ENCODE assay signal across 34 cellular contexts in the genomic region with DNA sequence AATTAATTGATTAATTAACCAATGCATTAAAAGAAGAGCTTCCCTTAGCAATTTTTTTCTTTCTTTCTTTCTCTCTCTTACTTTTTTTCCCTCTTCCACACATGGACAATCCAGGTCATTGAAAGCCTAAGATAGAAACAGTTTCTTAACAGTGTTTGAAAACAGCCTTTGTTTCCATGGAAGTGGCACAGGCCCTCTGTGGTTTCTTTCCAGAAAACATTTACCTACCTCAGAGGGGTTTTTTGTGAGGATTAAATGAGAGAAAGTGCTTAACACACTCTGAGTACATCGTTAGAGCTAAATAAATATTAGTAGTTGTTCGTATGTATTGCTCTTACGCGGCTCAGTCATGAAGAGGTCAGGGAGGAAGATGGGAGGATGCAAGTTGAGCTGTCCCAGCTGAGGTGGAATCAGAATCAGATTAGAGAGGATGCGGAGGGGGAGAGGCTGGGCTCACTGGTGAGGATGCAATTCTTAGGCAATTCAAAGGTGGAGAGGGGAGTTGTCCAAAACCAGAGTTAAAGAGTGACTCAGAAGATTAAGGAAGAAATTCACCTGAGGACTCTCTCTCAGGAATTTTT.
DNase-seq lines count a peak whose midpoint lies in the region; ATAC-seq and TF ChIP-seq lines count a peak whose summit lies in the region.
"Had no signal": no experiment of that assay in that cellular context is flagged by ENCODE, and none has a peak within 500 bp of the region (broad histone marks: within the 10 kb centered on the region; RNA-seq: fewer than 3 reads in every experiment).

No MANE protein-coding gene starts in this region.

- H3K9me3 ChIP-seq in HUES64 (ENCODE audit: insufficient read depth, low read depth, low read length) (peaks cover 7% of the 10 kb centered on the region; the same call in 1 of the 2 replicates), neuron (ENCODE audit: low read length) (peaks cover 6% of the 10 kb centered on the region)
- H3K9me3 ChIP-seq: body of pancreas, esophagus muscularis mucosa, gastrocnemius medialis had no signal

- no peaks in the 10 kb centered on the region for H3K36me3 Mint-ChIP-seq in stimulated activated effector memory CD8-positive, alpha-beta T cell treated with anti-CD3 and anti-CD28 coated beads, Interleukin-12 subunit alpha, Interleukin-12 subunit beta, amount 100 ng/mL, for 72 hours
- H3K36me3 Mint-ChIP-seq: IgD-negative memory B cell had no signal

- no peak overlapping the region for H3K4me3 Mint-ChIP-seq in stimulated activated effector memory CD8-positive, alpha-beta T cell treated with anti-CD3 and anti-CD28 coated beads, Interleukin-12 subunit alpha, Interleukin-12 subunit beta, amount 100 ng/mL, for 72 hours
- H3K4me3 Mint-ChIP-seq: activated naive CD8-positive, alpha-beta T cell treated with anti-CD3 and anti-CD28 coated beads, Interleukin-2, amount 50 U/mL, for 24 hours; activated T-cell treated with anti-CD3 and anti-CD28 coated beads, Interleukin-2, amount 50 U/mL, for 4 hours; IgD-negative memory B cell; T-helper 2 cell treated with Interferon-gamma antibody and Interleukin-4, amounts not matched to agents 5 μg/mL and 100 μg/mL, for 36 hours had no signal

- DNase-seq in brain microvascular endothelial cell (peak; percentile 47), iPS-NIHi7 (ENCODE audit: extremely low spot score) (peak; percentile 21), NCI-H446 treated with DMSO at 0.1 percent for 48 hours (lab: John Stamatoyannopoulos, UW) (no peak), SKM-1 (lab: John Stamatoyannopoulos, UW; ENCODE audit: unreplicated experiment) (no peak), COLO829 (ENCODE audit: low spot score) (no peak)
- DNase-seq in stimulated activated effector memory CD8-positive, alpha-beta T cell treated with anti-CD3 and anti-CD28 coated beads, Interleukin-12 subunit alpha, Interleukin-12 subunit beta, amount 100 ng/mL, for 72 hours (ENCODE audit: low spot score in 2 of 2), result no peak
- DNase-seq: activated CD4-positive, alpha-beta T cell treated with anti-CD3 and anti-CD28 coated beads, Interleukin-2, amount 50 U/mL, for 1 hour; activated gamma-delta T cell treated with Interleukin-2 at 50 U/mL for 16 hours; activated naive CD8-positive, alpha-beta T cell treated with anti-CD3 and anti-CD28 coated beads, Interleukin-2, amount 50 U/mL, for 24 hours; activated T-cell treated with anti-CD3 and anti-CD28 coated beads, Interleukin-2, amount 50 U/mL, for 4 hours; body of pancreas; COR-L47; DMS53; effector memory CD4-positive, alpha-beta T cell; gastrocnemius medialis; NCI-H1092; NCI-H187; NCI-H2171 treated with DMSO at 0.1 percent for 48 hours; NCI-H524; posterior cingulate gyrus; stimulated activated CD4-positive, alpha-beta T cell treated with anti-CD3 and anti-CD28 coated beads, Interleukin-12 subunit alpha, Interleukin-12 subunit beta, amount 100 ng/mL, for 4 hours; stimulated activated CD4-positive, alpha-beta T cell treated with anti-CD3 and anti-CD28 coated beads, Interleukin-4, amount 100 ng/mL, for 1 hour; upper lobe of left lung; WERI-Rb-1 had no signal

- H3K4me3 ChIP-seq in HUES64 (ENCODE audit: low read length) (no peak overlapping the region), brain microvascular endothelial cell (ENCODE audit: low read depth, low read length) (no peak overlapping the region), neuron (ENCODE audit: low read length) (peak overlapping the region; percentile 2)
- H3K4me3 ChIP-seq: BLaER1, body of pancreas, esophagus muscularis mucosa, gastrocnemius medialis, hepatocyte, upper lobe of left lung had no signal

- H3K9ac ChIP-seq in HUES64 (ENCODE audit: low read depth, low read length), result peak overlapping the region; percentile 5; the same call in 1 of the 2 replicates
- H3K9ac ChIP-seq: BLaER1 had no signal

- TF ChIP-seq CTCF in brain microvascular endothelial cell (IDR thresholded peaks at IDR 0.05; ENCODE audit: low read depth, low read length, missing control alignments), result no peak

- H3K4me1 Mint-ChIP-seq in stimulated activated effector memory CD8-positive, alpha-beta T cell treated with anti-CD3 and anti-CD28 coated beads, Interleukin-12 subunit alpha, Interleukin-12 subunit beta, amount 100 ng/mL, for 72 hours, result no peaks in the 10 kb centered on the region
- H3K4me1 Mint-ChIP-seq: activated naive CD8-positive, alpha-beta T cell treated with anti-CD3 and anti-CD28 coated beads, Interleukin-2, amount 50 U/mL, for 24 hours; IgD-negative memory B cell had no signal

- no peak for ATAC-seq in stimulated activated effector memory CD8-positive, alpha-beta T cell treated with anti-CD3 and anti-CD28 coated beads, Interleukin-12 subunit alpha, Interleukin-12 subunit beta, amount 100 ng/mL, for 72 hours
- ATAC-seq: activated naive CD8-positive, alpha-beta T cell treated with anti-CD3 and anti-CD28 coated beads, Interleukin-2, amount 50 U/mL, for 24 hours; activated T-cell treated with anti-CD3 and anti-CD28 coated beads, Interleukin-2, amount 50 U/mL, for 4 hours; body of pancreas; gastrocnemius medialis; HCT116; Right ventricle myocardium inferior; sciatic nerve had no signal

- no peak overlapping the region for H2AFZ ChIP-seq in neuron (ENCODE audit: low read depth, low read length)
- H2AFZ ChIP-seq: hepatocyte had no signal

- H3K27me3 ChIP-seq in HUES64 (ENCODE audit: insufficient read depth, low read length), result no peaks in the 10 kb centered on the region
- no peaks in the 10 kb centered on the region for H3K27me3 ChIP-seq in brain microvascular endothelial cell (replicated peaks)
- H3K27me3 ChIP-seq in neuron (ENCODE audit: insufficient read depth, low read length), result no peaks in the 10 kb centered on the region
- H3K27me3 ChIP-seq: BLaER1, body of pancreas, esophagus muscularis mucosa, gastrocnemius medialis, hepatocyte, upper lobe of left lung had no signal

- 67% methylated on average over 5 of the region's 5 CpGs for WGBS in HUES64

- H3K27ac ChIP-seq in HUES64 (ENCODE audit: low read depth, low read length) (peak overlapping the region; percentile 34; the same call in 1 of the 2 replicates), brain microvascular endothelial cell (peak overlapping the region; percentile 55)
- H3K27ac ChIP-seq: BLaER1, esophagus muscularis mucosa, gastrocnemius medialis, hepatocyte, upper lobe of left lung, WERI-Rb-1 had no signal

- H3K9me3 Mint-ChIP-seq in stimulated activated effector memory CD8-positive, alpha-beta T cell treated with anti-CD3 and anti-CD28 coated beads, Interleukin-12 subunit alpha, Interleukin-12 subunit beta, amount 100 ng/mL, for 72 hours, result no peaks in the 10 kb centered on the region
- H3K9me3 Mint-ChIP-seq: activated T-cell treated with anti-CD3 and anti-CD28 coated beads, Interleukin-2, amount 50 U/mL, for 4 hours had no signal

- H3K4me1 ChIP-seq in HUES64 (ENCODE audit: insufficient read depth, low read length) (peaks cover 25% of the 10 kb centered on the region), neuron (ENCODE audit: insufficient read depth, low read length) (peaks cover 36% of the 10 kb centered on the region)
- H3K4me1 ChIP-seq: BLaER1, esophagus muscularis mucosa, gastrocnemius medialis, upper lobe of left lung had no signal

- no peak overlapping the region for H3K27ac Mint-ChIP-seq in stimulated activated effector memory CD8-positive, alpha-beta T cell treated with anti-CD3 and anti-CD28 coated beads, Interleukin-12 subunit alpha, Interleukin-12 subunit beta, amount 100 ng/mL, for 72 hours
- H3K27ac Mint-ChIP-seq: activated naive CD8-positive, alpha-beta T cell treated with anti-CD3 and anti-CD28 coated beads, Interleukin-2, amount 50 U/mL, for 24 hours; IgD-negative memory B cell; T-helper 2 cell treated with Interferon-gamma antibody and Interleukin-4, amounts not matched to agents 5 μg/mL and 100 μg/mL, for 36 hours had no signal

- H3K36me3 ChIP-seq in HUES64 (ENCODE audit: insufficient read depth, low read length), result no peaks in the 10 kb centered on the region
- H3K36me3 ChIP-seq in brain microvascular endothelial cell (replicated peaks), result no peaks in the 10 kb centered on the region
- no peaks in the 10 kb centered on the region for H3K36me3 ChIP-seq in neuron (ENCODE audit: insufficient read depth, low read length)
- H3K36me3 ChIP-seq: BLaER1, esophagus muscularis mucosa, gastrocnemius medialis, upper lobe of left lung, WERI-Rb-1 had no signal

- in situ Hi-C loops in brain microvascular endothelial cell (cut with HindIII; ENCODE audit: low pct_ligation_motif_present, low sequenced_read_pairs), result no loop called here

Comparison
In these comparisons a context has a peak if more than half of its experiments do, and no peak if none do; other contexts are left out.
1. DNase-seq: peak in brain microvascular endothelial cell (single experiment) and iPS-NIHi7 (single experiment); none in NCI-H446 treated with DMSO at 0.1 percent for 48 hours (single experiment), SKM-1 (single experiment), stimulated activated effector memory CD8-positive, alpha-beta T cell treated with anti-CD3 and anti-CD28 coated beads, Interleukin-12 subunit alpha, Interleukin-12 subunit beta, amount 100 ng/mL, for 72 hours (0 of 2) and COLO829 (single experiment).